In the genomic region with DNA sequence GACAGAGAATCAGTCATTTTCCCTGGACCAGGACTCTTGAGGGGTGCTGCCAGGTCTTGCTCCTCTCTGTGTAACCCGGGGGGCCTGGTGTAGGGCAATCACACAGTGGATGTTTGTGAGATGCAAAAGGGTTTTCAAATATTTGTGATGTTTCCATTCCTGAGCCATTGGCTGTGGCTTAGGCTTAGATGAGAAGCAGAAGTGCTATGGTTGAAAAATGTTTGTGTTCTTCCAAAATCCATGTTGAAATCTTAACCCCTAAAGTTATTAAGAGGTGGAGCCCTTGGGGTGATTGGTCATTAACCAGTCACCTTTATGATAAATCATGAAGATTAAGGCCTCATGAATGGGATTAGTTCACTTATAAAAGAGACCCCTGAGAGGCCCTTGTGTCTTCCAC, we compare ENCODE assay signal across 21 cellular contexts. TPM values are rescaled to one million over a fixed set of nuclear protein-coding genes. Genes with fewer than 3 reads are reported as not detected.
DNase-seq lines count a peak whose midpoint lies in the region; ATAC-seq and TF ChIP-seq lines count a peak whose summit lies in the region.
"Had no signal": no experiment of that assay in that cellular context is flagged by ENCODE, and none has a peak within 500 bp of the region (broad histone marks: within the 10 kb centered on the region; RNA-seq: fewer than 3 reads in every experiment).

No MANE protein-coding gene starts in this region.

- CTCF ChIA-PET in Caco-2 (lab: Charles Lee): no interaction called here

- peaks cover 2% of the 10 kb centered on the region for H3K36me3 Mint-ChIP-seq in chondrocyte (ENCODE audit: low read depth)
- H3K36me3 Mint-ChIP-seq in Caco-2 (ENCODE audit: insufficient read depth, unreplicated experiment): no peaks in the 10 kb centered on the region
- no peaks in the 10 kb centered on the region for H3K36me3 Mint-ChIP-seq in activated T-helper 2 cell treated with anti-CD3 and anti-CD28 coated beads, Interferon-gamma antibody, Interleukin-2, Interleukin-4, amounts not matched to agents 10 μg/mL and 5 μg/mL and 100 μg/mL, durations not matched to agents 14 hours and 24 hours and 36 hours (ENCODE audit: low read depth)
- H3K36me3 Mint-ChIP-seq: mesothelial cell of epicardium had no signal

- intact Hi-C loops in right cardiac atrium (cut with DNase I): no loop called here
- intact Hi-C loops in Caco-2 (cut with micrococcal nuclease; ENCODE audit: unreplicated experiment): no loop called here
- intact Hi-C loops in activated T-helper 2 cell treated with anti-CD3 and anti-CD28 coated beads, Interferon-gamma antibody, Interleukin-2, Interleukin-4, amounts not matched to agents 10 μg/mL and 5 μg/mL and 100 μg/mL, durations not matched to agents 14 hours and 24 hours and 36 hours (cut with micrococcal nuclease): no loop called here

- no peaks in the 10 kb centered on the region for H3K27me3 ChIP-seq in BLaER1 treated with 17β-estradiol and CSF1 and Interleukin-3, amounts not matched to agents 10 nM and 100 nM
- H3K27me3 ChIP-seq in right cardiac atrium (ENCODE audit: control insufficient read depth, insufficient read depth) (no peaks in the 10 kb centered on the region), skeletal muscle tissue (ENCODE audit: control insufficient read depth in 3 of 3, insufficient read depth in 3 of 3, low read length in 3 of 3) (no peaks in the 10 kb centered on the region), Caco-2 (replicated peaks; ENCODE audit: control insufficient read depth, insufficient read depth, low read length) (no peaks in the 10 kb centered on the region)
- H3K27me3 ChIP-seq: breast epithelium, tibial artery had no signal

- no peaks in the 10 kb centered on the region for H3K27me3 Mint-ChIP-seq in chondrocyte (ENCODE audit: low read depth)
- H3K27me3 Mint-ChIP-seq in Caco-2 (ENCODE audit: insufficient read depth, unreplicated experiment): peaks cover 3% of the 10 kb centered on the region
- H3K27me3 Mint-ChIP-seq in activated T-helper 2 cell treated with anti-CD3 and anti-CD28 coated beads, Interferon-gamma antibody, Interleukin-2, Interleukin-4, amounts not matched to agents 10 μg/mL and 5 μg/mL and 100 μg/mL, durations not matched to agents 14 hours and 24 hours and 36 hours (ENCODE audit: low read depth): peaks cover 9% of the 10 kb centered on the region

- H3K4me3 Mint-ChIP-seq in chondrocyte (ENCODE audit: unreplicated experiment) (no peak overlapping the region), Caco-2 (ENCODE audit: unreplicated experiment) (no peak overlapping the region)
- no peak overlapping the region for H3K4me3 Mint-ChIP-seq in activated T-helper 2 cell treated with anti-CD3 and anti-CD28 coated beads, Interferon-gamma antibody, Interleukin-2, Interleukin-4, amounts not matched to agents 10 μg/mL and 5 μg/mL and 100 μg/mL, durations not matched to agents 14 hours and 24 hours and 36 hours (ENCODE audit: low read depth)
- H3K4me3 Mint-ChIP-seq: activated T-helper 17 cell treated with anti-CD3 and anti-CD28 coated beads, Interleukin-2, amount 50 U/mL, for 72 hours; mesothelial cell of epicardium had no signal

- H3K4me1 Mint-ChIP-seq in chondrocyte (ENCODE audit: low read depth) (peaks cover 79% of the 10 kb centered on the region), Caco-2 (ENCODE audit: low read depth, unreplicated experiment) (no peaks in the 10 kb centered on the region)
- H3K4me1 Mint-ChIP-seq in activated T-helper 2 cell treated with anti-CD3 and anti-CD28 coated beads, Interferon-gamma antibody, Interleukin-2, Interleukin-4, amounts not matched to agents 10 μg/mL and 5 μg/mL and 100 μg/mL, durations not matched to agents 14 hours and 24 hours and 36 hours (ENCODE audit: low read depth): no peaks in the 10 kb centered on the region

- H3K36me3 ChIP-seq in BLaER1 treated with 17β-estradiol and CSF1 and Interleukin-3, amounts not matched to agents 10 nM and 100 nM: no peaks in the 10 kb centered on the region
- no peaks in the 10 kb centered on the region for H3K36me3 ChIP-seq in skeletal muscle tissue (ENCODE audit: control insufficient read depth in 3 of 3, insufficient read depth in 3 of 3, low read length in 3 of 3)
- H3K36me3 ChIP-seq in Caco-2 (ENCODE audit: control insufficient read depth, insufficient read depth, low read length): no peaks in the 10 kb centered on the region
- H3K36me3 ChIP-seq: breast epithelium, tibial artery had no signal

- ATAC-seq in right cardiac atrium: no peak
- ATAC-seq: activated T-helper 17 cell treated with anti-CD3 and anti-CD28 coated beads, Interleukin-2, amount 50 U/mL, for 72 hours had no signal

- peak overlapping the region in 10 of 11 experiments; percentile 76 to 91 (median 84); a peak in 19 of 22 replicates for H3K4me2 ChIP-seq in BLaER1 treated with 17β-estradiol and CSF1 and Interleukin-3, amounts not matched to agents 10 nM and 100 nM
- H3K4me2 ChIP-seq: KMS-11 had no signal

- no peaks in the 10 kb centered on the region for H3K9me3 ChIP-seq in BLaER1 treated with 17β-estradiol and CSF1 and Interleukin-3, amounts not matched to agents 10 nM and 100 nM (replicated peaks in 1 of 11)
- H3K9me3 ChIP-seq in right cardiac atrium (ENCODE audit: control insufficient read depth, low read length) (no peaks in the 10 kb centered on the region), skeletal muscle tissue (ENCODE audit: control insufficient read depth in 3 of 3, low read length in 3 of 3) (no peaks in the 10 kb centered on the region), Caco-2 (no peaks in the 10 kb centered on the region)
- H3K9me3 ChIP-seq: breast epithelium, tibial artery had no signal

- POLR2A ChIA-PET in Caco-2 (lab: Charles Lee): interaction anchor here (0.5 kb wide), 1 partner anchor 210 kb away, joined by 7 read pairs; no protein-coding TSS in a partner anchor

- BruUV-seq in Caco-2 (replicated peaks; lab: Mats Ljungman, UMichigan): no TSS peak

- peaks cover 52 to 88% (median 84%) of the 10 kb centered on the region in 10 experiments for H3K4me1 ChIP-seq in BLaER1 treated with 17β-estradiol and CSF1 and Interleukin-3, amounts not matched to agents 10 nM and 100 nM
- H3K4me1 ChIP-seq in right cardiac atrium (ENCODE audit: control insufficient read depth, insufficient read depth, low read length): peaks cover 8% of the 10 kb centered on the region
- H3K4me1 ChIP-seq in skeletal muscle tissue (ENCODE audit: control insufficient read depth in 3 of 3, insufficient read depth in 3 of 3, low read length in 3 of 3): peaks cover 11 to 18% (median 18%) of the 10 kb centered on the region in 3 donors
- H3K4me1 ChIP-seq in Caco-2: no peaks in the 10 kb centered on the region

- WGBS in right cardiac atrium: 67% methylated on average over 1 of the region's 1 CpG

- peak overlapping the region in 7 of 11 experiments; percentile 6 to 75 (median 64); a peak in 11 of 22 replicates for H3K9ac ChIP-seq in BLaER1 treated with 17β-estradiol and CSF1 and Interleukin-3, amounts not matched to agents 10 nM and 100 nM
- H3K9ac ChIP-seq in skeletal muscle tissue (ENCODE audit: low read depth in 1 of 3, low read length in 3 of 3): no peak overlapping the region
- H3K9ac ChIP-seq: KMS-11 had no signal

- TF ChIP-seq CTCF in chondrocyte (IDR thresholded peaks at IDR 0.05) (no peak), Caco-2 (IDR thresholded peaks at IDR 0.05; ENCODE audit: insufficient read depth in 1 of 2, low read depth in 1 of 2, low read length in 1 of 2, severe bottlenecking in 1 of 2, unreplicated experiment in 1 of 2) (no peak)

- no peaks in the 10 kb centered on the region for H4K20me1 ChIP-seq in BLaER1 treated with 17β-estradiol and CSF1 and Interleukin-3, amounts not matched to agents 10 nM and 100 nM

- peak overlapping the region in 9 of 11 experiments; percentile 6 to 88 (median 77); a peak in 17 of 22 replicates for H3K27ac ChIP-seq in BLaER1 treated with 17β-estradiol and CSF1 and Interleukin-3, amounts not matched to agents 10 nM and 100 nM
- H3K27ac ChIP-seq in right cardiac atrium (ENCODE audit: low read length) (peak overlapping the region; percentile 62), skeletal muscle tissue (ENCODE audit: low read depth, low read length) (peak overlapping the region; percentile 44)
- H3K27ac ChIP-seq: KMS-11, RWPE1, tibial artery had no signal

- H3K4me3 ChIP-seq in BLaER1 treated with 17β-estradiol and CSF1 and Interleukin-3, amounts not matched to agents 10 nM and 100 nM: no peak overlapping the region
- no peak overlapping the region for H3K4me3 ChIP-seq in right cardiac atrium (ENCODE audit: low read length)
- no peak overlapping the region for H3K4me3 ChIP-seq in skeletal muscle tissue (ENCODE audit: low read length in 3 of 3)
- H3K4me3 ChIP-seq in Caco-2 (ENCODE audit: low read depth, low read length): no peak overlapping the region
- H3K4me3 ChIP-seq: tibial artery had no signal

- peak overlapping the region; percentile 49 for H3K27ac Mint-ChIP-seq in chondrocyte (ENCODE audit: unreplicated experiment)
- no peak overlapping the region for H3K27ac Mint-ChIP-seq in Caco-2 (ENCODE audit: unreplicated experiment)
- H3K27ac Mint-ChIP-seq in activated T-helper 2 cell treated with anti-CD3 and anti-CD28 coated beads, Interferon-gamma antibody, Interleukin-2, Interleukin-4, amounts not matched to agents 10 μg/mL and 5 μg/mL and 100 μg/mL, durations not matched to agents 14 hours and 24 hours and 36 hours: no peak overlapping the region
- H3K27ac Mint-ChIP-seq: activated T-helper 17 cell treated with anti-CD3 and anti-CD28 coated beads, Interleukin-2, amount 50 U/mL, for 72 hours had no signal

- DNase-seq in chondrocyte (ENCODE audit: low spot score) (no peak), right cardiac atrium (no peak), NCI-H2171 (lab: John Stamatoyannopoulos, UW) (no peak), Caco-2 (no peak), glomerular visceral epithelial cell (ENCODE audit: extremely low spot score) (no peak)
- no peak for DNase-seq in activated T-helper 2 cell treated with anti-CD3 and anti-CD28 coated beads, Interferon-gamma antibody, Interleukin-2, Interleukin-4, amounts not matched to agents 10 μg/mL and 5 μg/mL and 100 μg/mL, durations not matched to agents 14 hours and 24 hours and 36 hours (ENCODE audit: low spot score)
- DNase-seq: activated CD4-positive, alpha-beta T cell treated with anti-CD3 and anti-CD28 coated beads for 48 hours; AML-193; effector CD8-positive, alpha-beta T cell; MV-4-11; NCI-H187 treated with DMSO at 0.1 percent for 48 hours; NCI-H446 treated with DMSO at 0.1 percent for 48 hours; NK-92 treated with Interleukin-12 subunit alpha and Interleukin-12 subunit beta, amount 100 ng/mL, for 24 hours; tibial artery had no signal

- H3K9me3 Mint-ChIP-seq in chondrocyte (ENCODE audit: low read depth) (no peaks in the 10 kb centered on the region), Caco-2 (ENCODE audit: unreplicated experiment) (no peaks in the 10 kb centered on the region)
- H3K9me3 Mint-ChIP-seq in activated T-helper 2 cell treated with anti-CD3 and anti-CD28 coated beads, Interferon-gamma antibody, Interleukin-2, Interleukin-4, amounts not matched to agents 10 μg/mL and 5 μg/mL and 100 μg/mL, durations not matched to agents 14 hours and 24 hours and 36 hours: no peaks in the 10 kb centered on the region
- H3K9me3 Mint-ChIP-seq: activated T-helper 17 cell treated with anti-CD3 and anti-CD28 coated beads, Interleukin-2, amount 50 U/mL, for 72 hours; mesothelial cell of epicardium had no signal

RNA-seq across cellular contexts. Expression of a gene that starts 36.5 kb away (rescaled TPM):
- total RNA-seq in chondrocyte (79.4 to 123 TPM (median 82.5 TPM) in 3 replicates), right cardiac atrium (10 to 100 TPM in 3 of 4 donors, 1 to 10 TPM in 1; 5.8 to 13.7 (median 11.3) TPM), skeletal muscle tissue (1.0 TPM), Caco-2 (2022) (0.21 and 0.25 TPM in 2 replicates)
- 6.9 TPM for polyA plus RNA-seq in right cardiac atrium
- 0.41 and 0.43 TPM in 2 replicates for total RNA-seq in activated T-helper 2 cell treated with anti-CD3 and anti-CD28 coated beads, Interferon-gamma antibody, Interleukin-2, Interleukin-4, amounts not matched to agents 10 μg/mL and 5 μg/mL and 100 μg/mL, durations not matched to agents 14 hours and 24 hours and 36 hours

Comparison
In these comparisons a context has a peak if more than half of its experiments do, and no peak if none do; other contexts are left out.
1. H3K9ac ChIP-seq: peak in BLaER1 treated with 17β-estradiol and CSF1 and Interleukin-3, amounts not matched to agents 10 nM and 100 nM (7 of 11); none in skeletal muscle tissue (0 of 3).
2. Peak in every context shown above with its lines, with median percentiles within 50 percentile points of each other: H3K27ac ChIP-seq.